ENCODE assay signal across 31 cellular contexts in genomic region chr11:15594607-15595006, GRCh38.
"Had no signal": no experiment of that assay in that cellular context is flagged by ENCODE, and none has a peak within 500 bp of the region (broad histone marks: within the 10 kb centered on the region; RNA-seq: fewer than 3 reads in every experiment).

No MANE protein-coding gene starts in this region.

- H3K9me3 Mint-ChIP-seq: activated CD8-positive, alpha-beta T cell treated with anti-CD3 and anti-CD28 coated beads for 36 hours; activated naive CD8-positive, alpha-beta T cell treated with anti-CD3 and anti-CD28 coated beads, Interleukin-2, amount 10 ng/mL, durations not matched to agents 7 days and 5 days; activated T-cell treated with anti-CD3 and anti-CD28 coated beads, Interleukin-2, amount 50 U/mL, for 72 hours; activated T-helper 2 cell treated with anti-CD3 and anti-CD28 coated beads, Interferon-gamma antibody, Interleukin-2, Interleukin-4, amounts not matched to agents 10 μg/mL and 5 μg/mL and 100 μg/mL, durations not matched to agents 14 hours and 24 hours and 36 hours had no signal

- H3K4me3 Mint-ChIP-seq: activated CD4-positive, alpha-beta T cell treated with anti-CD3 and anti-CD28 coated beads for 36 hours; activated CD8-positive, alpha-beta T cell treated with anti-CD3 and anti-CD28 coated beads for 36 hours; activated naive CD8-positive, alpha-beta T cell treated with anti-CD3 and anti-CD28 coated beads, Interleukin-2, amount 10 ng/mL, durations not matched to agents 7 days and 5 days; activated T-cell treated with anti-CD3 and anti-CD28 coated beads, Interleukin-2, amount 50 U/mL, for 72 hours; T-cell had no signal

- H3K4me1 Mint-ChIP-seq: activated CD4-positive, alpha-beta T cell treated with anti-CD3 and anti-CD28 coated beads for 36 hours; activated naive CD8-positive, alpha-beta T cell treated with anti-CD3 and anti-CD28 coated beads, Interleukin-2, amount 10 ng/mL, durations not matched to agents 7 days and 5 days; T-cell had no signal

- DNase-seq: activated CD4-positive, alpha-beta T cell treated with anti-CD3 and anti-CD28 coated beads for 36 hours; activated CD4-positive, alpha-beta T cell treated with anti-CD3 and anti-CD28 coated beads, Interleukin-2, amount 50 U/mL, for 1 hour; activated CD8-positive, alpha-beta memory T cell treated with anti-CD3 and anti-CD28 coated beads, Interleukin-2, amount 50 U/mL, for 4 hours; activated CD8-positive, alpha-beta T cell treated with anti-CD3 and anti-CD28 coated beads for 36 hours; activated gamma-delta T cell treated with Interleukin-2 at 50 U/mL for 16 hours; activated naive CD4-positive, alpha-beta T cell treated with anti-CD3 and anti-CD28 coated beads, Interleukin-2, amount 50 U/mL, for 16 hours; activated naive CD8-positive, alpha-beta T cell treated with anti-CD3 and anti-CD28 coated beads, Interleukin-2, amount 10 ng/mL, durations not matched to agents 7 days and 5 days; activated T-cell treated with anti-CD3 and anti-CD28 coated beads, Interleukin-2, amount 50 U/mL, for 72 hours; adrenal gland; anterior cingulate cortex; caudate nucleus; NCI-H1092; NCI-H1417; NCI-H1694; NCI-H2029; NCI-H2107; NCI-H2171 treated with DMSO at 0.1 percent for 48 hours; NCI-H226; NCI-H510A; NCI-H526 treated with DMSO at 0.1 percent for 48 hours; NK-92 treated with Interleukin-12 subunit alpha and Interleukin-12 subunit beta, amount 100 ng/mL, for 24 hours; OCI-M1; RPMI8226; T-cell; T-helper 2 cell; T1000 had no signal

- H3K36me3 ChIP-seq: adrenal gland had no signal

- H3K4me1 ChIP-seq: adrenal gland had no signal

- H3K4me3 ChIP-seq: adrenal gland, SK-N-MC had no signal

- H3K27ac ChIP-seq: adrenal gland, SK-N-MC, VCaP had no signal

- H3K36me3 Mint-ChIP-seq: activated naive CD8-positive, alpha-beta T cell treated with anti-CD3 and anti-CD28 coated beads, Interleukin-2, amount 10 ng/mL, durations not matched to agents 7 days and 5 days; T-cell had no signal

- H3K27me3 ChIP-seq: adrenal gland had no signal

- H3K27ac Mint-ChIP-seq: activated CD4-positive, alpha-beta T cell treated with anti-CD3 and anti-CD28 coated beads for 36 hours; activated CD8-positive, alpha-beta T cell treated with anti-CD3 and anti-CD28 coated beads for 36 hours; activated naive CD8-positive, alpha-beta T cell treated with anti-CD3 and anti-CD28 coated beads, Interleukin-2, amount 10 ng/mL, durations not matched to agents 7 days and 5 days; activated T-cell treated with anti-CD3 and anti-CD28 coated beads, Interleukin-2, amount 50 U/mL, for 72 hours; activated T-helper 2 cell treated with anti-CD3 and anti-CD28 coated beads, Interferon-gamma antibody, Interleukin-2, Interleukin-4, amounts not matched to agents 10 μg/mL and 5 μg/mL and 100 μg/mL, durations not matched to agents 14 hours and 24 hours and 36 hours; T-cell had no signal

- H3K9me3 ChIP-seq: adrenal gland had no signal

- ATAC-seq: activated CD4-positive, alpha-beta T cell treated with anti-CD3 and anti-CD28 coated beads for 36 hours; activated CD8-positive, alpha-beta T cell treated with anti-CD3 and anti-CD28 coated beads for 36 hours; activated T-cell treated with anti-CD3 and anti-CD28 coated beads, Interleukin-2, amount 50 U/mL, for 72 hours; Panc1; Right ventricle myocardium inferior; T-cell had no signal

- H3K27me3 Mint-ChIP-seq: activated CD4-positive, alpha-beta T cell treated with anti-CD3 and anti-CD28 coated beads for 36 hours; activated CD8-positive, alpha-beta T cell treated with anti-CD3 and anti-CD28 coated beads for 36 hours; activated naive CD8-positive, alpha-beta T cell treated with anti-CD3 and anti-CD28 coated beads, Interleukin-2, amount 10 ng/mL, durations not matched to agents 7 days and 5 days had no signal
